ENCODE assay signal across 17 cellular contexts in the genomic region with DNA sequence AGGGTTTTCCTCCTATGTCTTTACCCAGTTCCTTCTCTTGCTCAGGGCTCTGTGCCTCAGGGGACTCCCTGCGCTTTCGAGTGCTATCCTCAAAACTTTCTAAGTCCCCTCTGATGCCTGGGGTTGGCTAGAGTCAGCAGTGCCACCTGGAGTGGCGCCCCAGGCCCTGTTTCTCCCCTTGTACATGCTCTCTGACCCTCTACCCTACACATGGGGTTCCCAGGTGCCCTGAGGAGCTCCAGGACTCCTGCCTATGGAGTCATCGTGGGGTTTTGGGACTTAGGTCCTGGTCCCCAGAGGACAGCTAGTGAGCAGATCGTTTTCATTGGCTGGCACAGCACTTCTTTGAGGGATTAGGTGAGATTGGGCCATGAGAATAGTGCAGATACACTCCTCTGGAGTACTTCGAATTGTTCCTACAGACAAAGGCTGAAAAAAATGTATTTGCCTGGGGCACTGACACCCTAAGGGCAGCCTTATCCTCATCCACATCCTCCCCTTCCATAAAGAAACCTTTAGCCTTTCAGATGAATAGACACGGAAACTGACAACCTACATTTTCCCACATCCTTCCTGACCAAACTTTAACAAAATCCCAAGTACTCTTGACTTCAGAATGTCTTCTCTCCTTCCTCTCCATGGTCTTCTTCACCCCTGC. TPM values are rescaled to one million over a fixed set of nuclear protein-coding genes. Genes with fewer than 3 reads are reported as not detected.
A peak's percentile ranks its signal among the peaks of the same experiment; 100 is the strongest.
DNase-seq lines count a peak whose midpoint lies in the region; FAIRE-seq and TF ChIP-seq lines count a peak whose summit lies in the region.
"Had no signal": no experiment of that assay in that cellular context is flagged by ENCODE, and none has a peak within 500 bp of the region (broad histone marks: within the 10 kb centered on the region; RNA-seq: fewer than 3 reads in every experiment).

No MANE protein-coding gene starts in this region.

- H3K27ac ChIP-seq in BLaER1: peak overlapping the region; percentile 50
- H3K27ac ChIP-seq in HUES48 (ENCODE audit: low read depth, low read length): peak overlapping the region; percentile 91
- H3K27ac ChIP-seq in adrenal gland: no peak overlapping the region
- H3K27ac ChIP-seq: lower lobe of right lung, right atrium auricular region had no signal

- intact Hi-C loops in adrenal gland (cut with DNase I): no loop called here

- peaks cover 31% of the 10 kb centered on the region for H3K36me3 ChIP-seq in BLaER1
- no peaks in the 10 kb centered on the region for H3K36me3 ChIP-seq in HUES48 (ENCODE audit: control insufficient read depth, insufficient read depth, low read length)
- no peaks in the 10 kb centered on the region for H3K36me3 ChIP-seq in adrenal gland (replicated peaks in 1 of 2)
- H3K36me3 ChIP-seq: lower lobe of right lung, right atrium auricular region had no signal

- peak; percentile 64 for DNase-seq in chondrocyte (ENCODE audit: low spot score)
- no peak for DNase-seq in neural crest cell (ENCODE audit: low read depth, low spot score)
- DNase-seq in midbrain (lab: John Stamatoyannopoulos, UW): no peak
- no peak for DNase-seq in Kasumi-1 (lab: John Stamatoyannopoulos, UW)
- DNase-seq in adrenal gland: no peak
- DNase-seq in HTR-8/SVneo (ENCODE audit: insufficient read length, low spot score): no peak
- DNase-seq: activated CD4-positive, CD25-positive, alpha-beta regulatory T cell; lower lobe of right lung; RPMI8226; T-helper 2 cell had no signal

- H3K27ac Mint-ChIP-seq in chondrocyte (ENCODE audit: unreplicated experiment) (peak overlapping the region; percentile 93), neural crest cell (ENCODE audit: unreplicated experiment) (peak overlapping the region; percentile 85)
- H3K27ac Mint-ChIP-seq: activated T-helper 1 cell treated with anti-CD3 and anti-CD28 coated beads, Interleukin-12 subunit alpha, Interleukin-12 subunit beta, Interleukin-2, Interleukin-4 antibody, amounts not matched to agents 30 ng/mL and 10 ng/mL and 1 ng/mL, durations not matched to agents 14 hours and 24 hours and 36 hours; IgD-negative memory B cell had no signal

- H4K20me1 ChIP-seq in BLaER1: no peaks in the 10 kb centered on the region

- H3K27me3 ChIP-seq in BLaER1: no peaks in the 10 kb centered on the region
- H3K27me3 ChIP-seq in HUES48 (ENCODE audit: control insufficient read depth, insufficient read depth, low read length): no peaks in the 10 kb centered on the region
- H3K27me3 ChIP-seq in adrenal gland: no peaks in the 10 kb centered on the region
- H3K27me3 ChIP-seq: right atrium auricular region had no signal

- H3K4me3 ChIP-seq in BLaER1 (no peak overlapping the region), HUES48 (ENCODE audit: low read depth, low read length) (no peak overlapping the region), adrenal gland (no peak overlapping the region)
- H3K4me3 ChIP-seq: lower lobe of right lung, right atrium auricular region had no signal

- H3K4me2 ChIP-seq in BLaER1: peak overlapping the region; percentile 76

- no peak for TF ChIP-seq CTCF in chondrocyte (IDR thresholded peaks at IDR 0.05)
- TF ChIP-seq CTCF in neural crest cell (conservative IDR thresholded peaks at IDR 0.05): no peak
- no peak for TF ChIP-seq CTCF in adrenal gland (IDR thresholded peaks at IDR 0.05)

- TF ChIP-seq POLR2A in adrenal gland (IDR thresholded peaks at IDR 0.05): no peak

- no peak for FAIRE-seq in HTR-8/SVneo (lab: Jason Lieb, UNC)
- FAIRE-seq: D721Med, endometrium had no signal

- H3K4me1 Mint-ChIP-seq in chondrocyte (ENCODE audit: low read depth) (peaks cover 48% of the 10 kb centered on the region), neural crest cell (peaks cover 46% of the 10 kb centered on the region)
- H3K4me1 Mint-ChIP-seq: IgD-negative memory B cell had no signal

- no peaks in the 10 kb centered on the region for H3K36me3 Mint-ChIP-seq in chondrocyte (ENCODE audit: low read depth)
- no peaks in the 10 kb centered on the region for H3K36me3 Mint-ChIP-seq in neural crest cell (ENCODE audit: low read depth)

- H3K4me3 Mint-ChIP-seq in chondrocyte (ENCODE audit: unreplicated experiment): no peak overlapping the region
- H3K4me3 Mint-ChIP-seq in neural crest cell: no peak overlapping the region
- H3K4me3 Mint-ChIP-seq: activated T-helper 1 cell treated with anti-CD3 and anti-CD28 coated beads, Interleukin-12 subunit alpha, Interleukin-12 subunit beta, Interleukin-2, Interleukin-4 antibody, amounts not matched to agents 30 ng/mL and 10 ng/mL and 1 ng/mL, durations not matched to agents 14 hours and 24 hours and 36 hours; IgD-negative memory B cell had no signal

- no peaks in the 10 kb centered on the region for H3K27me3 Mint-ChIP-seq in chondrocyte (ENCODE audit: low read depth)
- peaks cover 2% of the 10 kb centered on the region for H3K27me3 Mint-ChIP-seq in neural crest cell (ENCODE audit: low read depth)

- peak overlapping the region; percentile 68; the same call in 1 of the 2 replicates for H3K9ac ChIP-seq in BLaER1
- H3K9ac ChIP-seq in HUES48 (ENCODE audit: low read depth, low read length): no peak overlapping the region

- no peaks in the 10 kb centered on the region for H3K9me3 ChIP-seq in BLaER1
- no peaks in the 10 kb centered on the region for H3K9me3 ChIP-seq in HUES48 (ENCODE audit: control insufficient read depth, insufficient read depth, low read length)
- no peaks in the 10 kb centered on the region for H3K9me3 ChIP-seq in adrenal gland (replicated peaks in 1 of 3)
- H3K9me3 ChIP-seq: lower lobe of right lung, right atrium auricular region had no signal

- H3K4me1 ChIP-seq in BLaER1: peaks cover 63% of the 10 kb centered on the region
- peaks cover 31% of the 10 kb centered on the region for H3K4me1 ChIP-seq in HUES48 (ENCODE audit: control insufficient read depth, insufficient read depth, low read length)
- H3K4me1 ChIP-seq in adrenal gland (replicated peaks in 1 of 2): no peaks in the 10 kb centered on the region
- H3K4me1 ChIP-seq: lower lobe of right lung, right atrium auricular region had no signal

- H3K9me3 Mint-ChIP-seq in chondrocyte (ENCODE audit: low read depth) (no peaks in the 10 kb centered on the region), neural crest cell (no peaks in the 10 kb centered on the region)
- H3K9me3 Mint-ChIP-seq: activated T-helper 1 cell treated with anti-CD3 and anti-CD28 coated beads, Interleukin-12 subunit alpha, Interleukin-12 subunit beta, Interleukin-2, Interleukin-4 antibody, amounts not matched to agents 30 ng/mL and 10 ng/mL and 1 ng/mL, durations not matched to agents 14 hours and 24 hours and 36 hours; IgD-negative memory B cell had no signal

- WGBS in adrenal gland, 4 donors: 75 to 85% (median 79%) methylated on average over 7 of the region's 7 CpGs

RNA-seq across cellular contexts. Expression of a gene that starts 41.5 kb away (rescaled TPM):
- total RNA-seq in chondrocyte: 1.4 to 4.1 TPM (median 1.8 TPM) in 3 replicates
- total RNA-seq in neural crest cell: 0.16 and 0.91 TPM in 2 replicates
- under 1 TPM in 6 of 8 donors, not detected in 2; 0.10 to 0.54 (median 0.16) TPM for total RNA-seq in adrenal gland
- polyA plus RNA-seq in adrenal gland: 1 to 10 TPM in 1 of 3 donors, under 1 TPM in 1, not detected in 1; 0.48 to 1.0 TPM
- total RNA-seq: activated T-helper 1 cell treated with anti-CD3 and anti-CD28 coated beads, Interleukin-12 subunit alpha, Interleukin-12 subunit beta, Interleukin-2, Interleukin-4 antibody, amounts not matched to agents 30 ng/mL and 10 ng/mL and 1 ng/mL, durations not matched to agents 14 hours and 24 hours and 36 hours had no signal
- polyA plus RNA-seq: IgD-negative memory B cell had no signal

Comparison
In these comparisons a context has a peak if more than half of its experiments do, and no peak if none do; other contexts are left out.
1. H3K27ac ChIP-seq: peak in BLaER1 (single experiment) and HUES48 (single experiment); none in adrenal gland (0 of 5).